27 cellular contexts compared by ENCODE assay signal in genomic region chr15:56991017-56991416, GRCh38.
"Had no signal": no experiment of that assay in that cellular context is flagged by ENCODE, and none has a peak within 500 bp of the region (broad histone marks: within the 10 kb centered on the region; RNA-seq: fewer than 3 reads in every experiment).

No MANE protein-coding gene starts in this region.

- H3K27me3 ChIP-seq: neural progenitor cell, ovary, right lobe of liver, sigmoid colon, stomach, thyroid gland, tibial nerve, upper lobe of left lung, vagina had no signal

- H3K27me3 Mint-ChIP-seq: progenitor cell of endocrine pancreas; stimulated activated memory B cell treated with anti-CD40 and anti-IgM and Interleukin-4, amounts not matched to agents 10 μg/mL and 1 μg/mL and 100 μg/mL, for 72 hours had no signal

- H3K27ac ChIP-seq: neural progenitor cell, ovary, parathyroid adenoma, psoas muscle, right lobe of liver, sigmoid colon, stomach, thoracic aorta, thyroid gland, tibial nerve, upper lobe of left lung, vagina had no signal

- H3K36me3 ChIP-seq: ovary, right lobe of liver, sigmoid colon, stomach, thoracic aorta, thyroid gland, upper lobe of left lung, vagina had no signal

- H3K27ac Mint-ChIP-seq: neural progenitor cell; progenitor cell of endocrine pancreas; stimulated activated memory B cell treated with anti-CD40 and anti-IgM and Interleukin-4, amounts not matched to agents 10 μg/mL and 1 μg/mL and 100 μg/mL, for 72 hours had no signal

- ATAC-seq: natural killer cell; psoas muscle; right cardiac atrium; right lobe of liver; stimulated activated memory B cell treated with anti-CD40 and anti-IgM and Interleukin-4, amounts not matched to agents 10 μg/mL and 1 μg/mL and 100 μg/mL, for 72 hours; stimulated activated naive CD8-positive, alpha-beta T cell treated with anti-CD3 and anti-CD28 coated beads, Interleukin-15, Interleukin-2, amounts not matched to agents 100 U/mL and 50 U/mL, for 24 hours had no signal

- H3K4me3 Mint-ChIP-seq: natural killer cell; nephron; neural progenitor cell; stimulated activated memory B cell treated with anti-CD40 and anti-IgM and Interleukin-4, amounts not matched to agents 10 μg/mL and 1 μg/mL and 100 μg/mL, for 72 hours had no signal

- H3K9me3 Mint-ChIP-seq: natural killer cell; stimulated activated memory B cell treated with anti-CD40 and anti-IgM and Interleukin-4, amounts not matched to agents 10 μg/mL and 1 μg/mL and 100 μg/mL, for 72 hours had no signal

- H3K4me3 ChIP-seq: neural progenitor cell, ovary, psoas muscle, right lobe of liver, sigmoid colon, stomach, thoracic aorta, thyroid gland, tibial nerve, upper lobe of left lung, vagina had no signal

- DNase-seq: natural killer cell; occipital lobe; ovary; posterior cingulate gyrus; psoas muscle; right cardiac atrium; right lobe of liver; sigmoid colon; small intestine; stimulated activated CD4-positive, alpha-beta T cell treated with anti-CD3 and anti-CD28 coated beads, Interleukin-15, amount 100 ng/mL, for 24 hours; stimulated activated CD4-positive, alpha-beta T cell treated with anti-CD3 and anti-CD28 coated beads, Interleukin-2, amount 100 ng/mL, for 24 hours; stimulated activated CD4-positive, alpha-beta T cell treated with anti-CD3 and anti-CD28 coated beads, Interleukin-2, amount 100 ng/mL, for 48 hours; stimulated activated CD4-positive, alpha-beta T cell treated with anti-CD3 and anti-CD28 coated beads, Interleukin-4, amount 100 ng/mL, for 24 hours; stimulated activated naive CD4-positive, alpha-beta T cell; stimulated activated naive CD8-positive, alpha-beta T cell treated with anti-CD3 and anti-CD28 coated beads, Interleukin-15, Interleukin-2, amounts not matched to agents 100 U/mL and 50 U/mL, for 24 hours; stomach; thyroid gland; trophoblast cell; upper lobe of left lung had no signal

- H3K9me3 ChIP-seq: ovary, psoas muscle, right lobe of liver, sigmoid colon, stomach, thoracic aorta, thyroid gland, tibial nerve, upper lobe of left lung, vagina had no signal
